Comparison of ENCODE assay signal across 1 cellular context in genomic region chr13:107370036-107370785, GRCh38.
TF ChIP-seq lines count a peak whose summit lies in the region.

No MANE protein-coding gene starts in this region.

TF ChIP-seq in SK-N-SH, 30 proteins besides CTCF, POLR2A, EP300 and RAD21 (continued from another document):
- TF ChIP-seq REST (IDR thresholded peaks at IDR 0.05; ENCODE audit: low read depth, low read length) (no peak), RFX5 (IDR thresholded peaks at IDR 0.05; ENCODE audit: low read length) (no peak), TCF12 (IDR thresholded peaks at IDR 0.05) (peak; percentile 73), GATA2 (CRISPR knock-in tag; IDR thresholded peaks at IDR 0.05) (no peak), MEF2A (IDR thresholded peaks at IDR 0.05; ENCODE audit: borderline replicate concordance, low read depth) (no peak), FOSL2 (IDR thresholded peaks at IDR 0.05; ENCODE audit: borderline replicate concordance, low read depth) (peak; percentile 77), TEAD4 (IDR thresholded peaks at IDR 0.05; ENCODE audit: borderline replicate concordance, insufficient read depth) (no peak), FOXJ3 (CRISPR knock-in tag; IDR thresholded peaks at IDR 0.05) (no peak), JUND (IDR thresholded peaks at IDR 0.05) (peak; percentile 46), PBX3 (IDR thresholded peaks at IDR 0.05) (peak; percentile 19; the same call in 1 of the 2 replicates), EZH2phosphoT487 (IDR thresholded peaks at IDR 0.05; ENCODE audit: borderline replicate concordance, low read depth) (no peak), ELF1 (IDR thresholded peaks at IDR 0.05) (no peak)
